Comparison of ENCODE assay signal across 21 cellular contexts in the genomic region with DNA sequence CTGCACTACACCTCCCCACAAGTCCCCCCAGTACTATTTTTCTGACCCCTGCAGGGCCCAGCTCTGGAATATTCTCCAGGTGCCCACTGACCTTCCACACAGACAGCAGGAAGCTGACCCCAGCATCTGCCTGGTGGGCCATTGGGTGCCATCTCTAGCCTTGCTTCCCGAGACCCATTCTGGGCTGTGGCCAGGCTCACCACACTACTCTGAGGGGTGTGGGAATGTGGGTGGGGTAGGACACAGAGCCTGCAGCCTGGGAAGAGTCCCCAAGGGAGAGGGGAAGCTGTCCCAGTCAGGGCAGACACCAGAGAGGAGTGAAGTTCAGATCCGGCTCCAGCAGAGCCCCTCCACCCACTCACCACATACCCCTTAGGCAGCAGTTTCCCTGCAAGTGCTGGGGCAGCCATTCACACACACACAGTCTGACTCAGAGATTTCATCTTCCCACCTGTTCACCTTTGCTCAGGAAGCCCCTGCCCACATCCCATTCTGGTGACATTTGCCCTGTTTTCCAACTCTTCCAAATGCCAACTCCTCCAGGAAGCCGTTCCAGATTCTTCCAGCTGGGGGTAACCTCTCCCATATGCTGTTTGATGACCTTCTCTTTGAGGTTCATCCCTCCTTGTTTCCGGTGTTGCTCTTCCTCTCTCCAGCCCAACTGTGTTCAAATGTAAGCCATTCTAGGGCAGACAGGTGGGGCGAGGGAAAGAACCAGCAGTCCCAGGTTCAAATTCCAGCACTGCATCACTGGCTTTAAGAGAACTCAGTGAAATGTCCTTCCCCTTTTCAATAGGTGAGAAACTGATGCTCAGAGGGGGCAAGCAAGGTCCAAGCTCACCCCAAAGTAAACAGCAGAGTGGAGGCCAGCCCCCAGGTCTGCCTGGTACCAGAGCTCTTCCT. TPM values are rescaled to one million over a fixed set of nuclear protein-coding genes. Genes with fewer than 3 reads are reported as not detected.
A peak's percentile ranks its signal among the peaks of the same experiment; 100 is the strongest.
DNase-seq lines count a peak whose midpoint lies in the region; ATAC-seq and TF ChIP-seq lines count a peak whose summit lies in the region.
"Had no signal": no experiment of that assay in that cellular context is flagged by ENCODE, and none has a peak within 500 bp of the region (broad histone marks: within the 10 kb centered on the region; RNA-seq: fewer than 3 reads in every experiment).

No MANE protein-coding gene starts in this region.

- no peaks in the 10 kb centered on the region for H3K9me3 Mint-ChIP-seq in type B pancreatic cell
- H3K9me3 Mint-ChIP-seq: CD14-positive monocyte had no signal

- intact Hi-C loops in heart left ventricle (cut with DNase I): loop anchor here in 2 of 10 donors (2.0 to 5.0 kb wide), 2 partner anchors 39 to 50 kb away; no protein-coding TSS in a partner anchor
- intact Hi-C loops in Right ventricle myocardium superior (cut with DNase I): no loop called here
- intact Hi-C loops in left colon (cut with DNase I, micrococcal nuclease): no loop called here
- intact Hi-C loops in sigmoid colon (cut with DNase I): no loop called here

- WGBS in heart left ventricle, 4 donors: 56 to 80% (median 69%) methylated on average over 5 of the region's 5 CpGs
- 42 to 72% methylated on average over 5 of the region's 5 CpGs for WGBS in sigmoid colon, 2 donors

- no peaks in the 10 kb centered on the region for H3K36me3 Mint-ChIP-seq in type B pancreatic cell
- H3K36me3 Mint-ChIP-seq: CD14-positive monocyte had no signal

- H3K27me3 ChIP-seq in heart left ventricle (no peaks in the 10 kb centered on the region), sigmoid colon (no peaks in the 10 kb centered on the region)

- H3K4me3 ChIP-seq in heart left ventricle (peak overlapping the region in 10 of 12 donors; percentile 26 to 66 (median 54)), sigmoid colon (peak overlapping the region in 3 of 4 donors; percentile 17 to 37 (median 30))

- H3K9me3 ChIP-seq in heart left ventricle (no peaks in the 10 kb centered on the region), sigmoid colon (no peaks in the 10 kb centered on the region)

- peak in 1 of 4 donors; percentile 25 for ATAC-seq in heart left ventricle
- ATAC-seq in Right ventricle myocardium superior (ENCODE audit: poor library complexity): no peak
- peak; percentile 7 for ATAC-seq in left colon
- ATAC-seq in HG03469 (IDR thresholded peaks at IDR 0.05; ENCODE audit: unreplicated experiment): no peak
- ATAC-seq: T-helper 17 cell had no signal

- no peak for TF ChIP-seq EP300 in sigmoid colon (IDR thresholded peaks at IDR 0.05)

- H3K27ac ChIP-seq in heart left ventricle: peak overlapping the region in 10 of 12 donors; percentile 17 to 85 (median 56)
- H3K27ac ChIP-seq in sigmoid colon: peak overlapping the region in 1 of 4 donors; percentile 38
- H3K27ac ChIP-seq: parathyroid adenoma had no signal

- DNase-seq in heart left ventricle: no peak
- no peak for DNase-seq in Right ventricle myocardium superior
- no peak for DNase-seq in left colon
- no peak for DNase-seq in sigmoid colon
- DNase-seq in type B pancreatic cell (ENCODE audit: extremely low spot score, unreplicated experiment): no peak
- DNase-seq in SHP77 treated with DMSO at 0.1 percent for 48 hours (lab: John Stamatoyannopoulos, UW): no peak
- DNase-seq in hypothalamus (lab: John Stamatoyannopoulos, UW): no peak
- DNase-seq: 8988T; activated CD4-positive, CD25-positive, alpha-beta regulatory T cell; DMS79 treated with DMSO at 0.1 percent for 48 hours; erythroblast; glutamatergic neuron; HCEC 1CT; NCI-H187; T-helper 17 cell had no signal

- TF ChIP-seq CTCF in heart left ventricle (IDR thresholded peaks at IDR 0.05) (no peak), sigmoid colon (IDR thresholded peaks at IDR 0.05) (no peak), type B pancreatic cell (conservative IDR thresholded peaks at IDR 0.05) (no peak)

- H3K36me3 ChIP-seq in heart left ventricle (peaks cover 0 to 7% (median 0%) of the 10 kb centered on the region in 9 donors), sigmoid colon (no peaks in the 10 kb centered on the region)

- peaks cover 3% of the 10 kb centered on the region for H3K4me1 Mint-ChIP-seq in type B pancreatic cell (ENCODE audit: unreplicated experiment)

- TF ChIP-seq POLR2A in heart left ventricle (IDR thresholded peaks at IDR 0.05) (no peak), sigmoid colon (IDR thresholded peaks at IDR 0.05) (no peak)

- H3K4me1 ChIP-seq in heart left ventricle (peaks cover 0 to 68% (median 20%) of the 10 kb centered on the region in 12 donors), sigmoid colon (no peaks in the 10 kb centered on the region)
- H3K4me1 ChIP-seq: parathyroid adenoma had no signal

- peak overlapping the region; percentile 23 for H3K4me3 Mint-ChIP-seq in type B pancreatic cell
- H3K4me3 Mint-ChIP-seq: CD14-positive monocyte, T-helper 17 cell had no signal

- H3K27me3 Mint-ChIP-seq in type B pancreatic cell: no peaks in the 10 kb centered on the region

- no peak overlapping the region for H3K27ac Mint-ChIP-seq in type B pancreatic cell
- H3K27ac Mint-ChIP-seq: T-helper 17 cell had no signal

RNA-seq across cellular contexts. Expression of a gene that starts 2.0 kb away (rescaled TPM):
- 100 to 1,000 TPM in 1 of 9 donors, 10 to 100 TPM in 7, 1 to 10 TPM in 1; 8.1 to 167 (median 18.6) TPM for total RNA-seq in heart left ventricle
- polyA plus RNA-seq in heart left ventricle: 1 to 10 TPM; 4.7 to 9.8 TPM
- 28.2 TPM for total RNA-seq in Right ventricle myocardium superior
- 10 to 100 TPM; 65.9 to 71.5 TPM for total RNA-seq in left colon
- 10 to 100 TPM; 19.4 to 31.7 (median 29.6) TPM for total RNA-seq in sigmoid colon
- polyA plus RNA-seq in sigmoid colon: 10 to 100 TPM in 2 of 3 donors, 1 to 10 TPM in 1; 7.8 to 47.0 (median 22.4) TPM
- total RNA-seq in type B pancreatic cell (ENCODE audit: low replicate concordance): 5.6 and 23.5 TPM in 2 replicates
- total RNA-seq: MCF 10A, T-helper 17 cell had no signal

RNA-seq across cellular contexts. Expression of a gene that starts 56.2 kb away (rescaled TPM):
- not detected for total RNA-seq in heart left ventricle
- polyA plus RNA-seq in heart left ventricle: not detected
- not detected for total RNA-seq in Right ventricle myocardium superior
- total RNA-seq in left colon: not detected
- not detected for total RNA-seq in sigmoid colon
- polyA plus RNA-seq in sigmoid colon: not detected
- not detected in 2 replicates for total RNA-seq in type B pancreatic cell (ENCODE audit: low replicate concordance)
- total RNA-seq: MCF 10A, myocyte, NCI-H460, T-helper 17 cell had no signal
- polyA plus RNA-seq: CD14-positive monocyte had no signal
